In the genomic region with DNA sequence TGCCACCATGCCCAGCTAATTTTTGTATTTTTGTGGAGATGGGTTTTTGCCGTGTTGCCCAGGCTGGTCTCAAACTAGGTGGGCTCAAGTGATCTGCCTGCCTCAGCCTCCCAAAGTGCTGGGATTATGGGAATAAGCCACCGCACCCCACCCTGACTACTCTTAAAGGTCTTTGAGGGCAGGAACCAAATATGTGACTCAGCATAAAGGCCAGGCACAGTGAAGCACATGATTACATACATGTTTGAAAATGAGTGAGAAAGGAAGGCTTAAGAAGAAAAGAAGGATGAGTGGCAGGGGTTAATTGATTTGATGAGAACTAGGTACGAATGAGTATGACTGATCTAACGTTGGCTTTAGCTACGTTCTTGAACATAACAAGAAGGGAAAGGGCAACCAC, we compare ENCODE assay signal across 36 cellular contexts. TPM values are rescaled to one million over a fixed set of nuclear protein-coding genes. Genes with fewer than 3 reads are reported as not detected.
"Had no signal": no experiment of that assay in that cellular context is flagged by ENCODE, and none has a peak within 500 bp of the region (broad histone marks: within the 10 kb centered on the region; RNA-seq: fewer than 3 reads in every experiment).

No MANE protein-coding gene starts in this region.

- DNase-seq: naive B cell; naive thymus-derived CD8-positive, alpha-beta T cell; nephron progenitor cell; nucleus accumbens; ovary; posterior cingulate gyrus; psoas muscle; right cardiac atrium; spleen; stimulated activated CD4-positive, alpha-beta T cell treated with anti-CD3 and anti-CD28 coated beads, Interleukin-12 subunit alpha, Interleukin-12 subunit beta, amount 100 ng/mL, for 4 hours; stimulated activated CD4-positive, alpha-beta T cell treated with anti-CD3 and anti-CD28 coated beads, Interleukin-1b, Interleukin-23, amount 100 ng/mL, for 48 hours; stimulated activated CD4-positive, alpha-beta T cell treated with anti-CD3 and anti-CD28 coated beads, Interleukin-4, amount 100 ng/mL, for 24 hours; stimulated activated CD8-positive, alpha-beta memory T cell treated with anti-CD3 and anti-CD28 coated beads, Interleukin-4, amount 100 ng/mL, for 48 hours; stimulated activated naive CD4-positive, alpha-beta T cell; stimulated activated naive CD8-positive, alpha-beta T cell treated with anti-CD3 and anti-CD28 coated beads, Interleukin-15, amount 100 ng/mL, for 72 hours; stimulated activated naive CD8-positive, alpha-beta T cell treated with anti-CD3 and anti-CD28 coated beads, Interleukin-15, Interleukin-2, amounts not matched to agents 100 U/mL and 50 U/mL, for 24 hours; substantia nigra; testis; tibial artery; transverse colon; upper lobe of right lung; uterus had no signal

- H3K4me1 Mint-ChIP-seq: neural crest cell; stimulated activated memory B cell treated with anti-CD40 and anti-IgM and Interleukin-4, amounts not matched to agents 10 μg/mL and 1 μg/mL and 100 μg/mL, for 72 hours had no signal

- H2AFZ ChIP-seq: parathyroid adenoma had no signal

- H3K4me2 ChIP-seq: smooth muscle cell had no signal

- H3K9ac ChIP-seq: parathyroid adenoma had no signal

- H3K4me3 Mint-ChIP-seq: naive B cell; naive thymus-derived CD8-positive, alpha-beta T cell; natural killer cell treated with Interleukin-12 subunit alpha and Interleukin-12 subunit beta and Interleukin-15 and Interleukin-18, amount 100 ng/mL, for 72 hours; nephron progenitor cell; neural crest cell; stimulated activated memory B cell treated with anti-CD40 and anti-IgM and Interleukin-4, amounts not matched to agents 10 μg/mL and 1 μg/mL and 100 μg/mL, for 72 hours; stimulated activated naive CD8-positive, alpha-beta T cell treated with anti-CD3 and anti-CD28 coated beads, Interleukin-15, amount 100 ng/mL, for 72 hours; type B pancreatic cell had no signal

- H3K36me3 ChIP-seq: neutrophil, ovary, spleen, suprapubic skin, tibial artery, transverse colon, upper lobe of right lung, uterus had no signal

- H3K27ac Mint-ChIP-seq: naive B cell; naive thymus-derived CD8-positive, alpha-beta T cell; natural killer cell treated with Interleukin-12 subunit alpha and Interleukin-12 subunit beta and Interleukin-15 and Interleukin-18, amount 100 ng/mL, for 72 hours; nephron progenitor cell; progenitor cell of endocrine pancreas; stimulated activated memory B cell treated with anti-CD40 and anti-IgM and Interleukin-4, amounts not matched to agents 10 μg/mL and 1 μg/mL and 100 μg/mL, for 72 hours; stimulated activated naive CD8-positive, alpha-beta T cell treated with anti-CD3 and anti-CD28 coated beads, Interleukin-15, amount 100 ng/mL, for 72 hours; type B pancreatic cell had no signal

- H3K9me3 Mint-ChIP-seq: naive thymus-derived CD8-positive, alpha-beta T cell; natural killer cell treated with Interleukin-12 subunit alpha and Interleukin-12 subunit beta and Interleukin-15 and Interleukin-18, amount 100 ng/mL, for 72 hours; nephron progenitor cell; neural crest cell; stimulated activated memory B cell treated with anti-CD40 and anti-IgM and Interleukin-4, amounts not matched to agents 10 μg/mL and 1 μg/mL and 100 μg/mL, for 72 hours; stimulated activated naive CD8-positive, alpha-beta T cell treated with anti-CD3 and anti-CD28 coated beads, Interleukin-15, amount 100 ng/mL, for 72 hours; type B pancreatic cell had no signal

- H3K9me3 ChIP-seq: neutrophil, ovary, psoas muscle, spleen, suprapubic skin, testis, tibial artery, transverse colon, upper lobe of right lung, uterus had no signal

- H3K4me3 ChIP-seq: ovary, psoas muscle, skin epidermis, smooth muscle cell, spleen, suprapubic skin, testis, tibial artery, transverse colon, upper lobe of right lung, uterus had no signal

- ATAC-seq: naive thymus-derived CD8-positive, alpha-beta T cell; natural killer cell treated with Interleukin-12 subunit alpha and Interleukin-12 subunit beta and Interleukin-15 and Interleukin-18, amount 100 ng/mL, for 72 hours; psoas muscle; right cardiac atrium; sciatic nerve; stimulated activated memory B cell treated with anti-CD40 and anti-IgM and Interleukin-4, amounts not matched to agents 10 μg/mL and 1 μg/mL and 100 μg/mL, for 72 hours; stimulated activated naive CD8-positive, alpha-beta T cell treated with anti-CD3 and anti-CD28 coated beads, Interleukin-15, amount 100 ng/mL, for 72 hours; stimulated activated naive CD8-positive, alpha-beta T cell treated with anti-CD3 and anti-CD28 coated beads, Interleukin-15, Interleukin-2, amounts not matched to agents 100 U/mL and 50 U/mL, for 24 hours; upper lobe of right lung had no signal

- H3K27ac ChIP-seq: neutrophil, ovary, parathyroid adenoma, psoas muscle, skin epidermis, spleen, suprapubic skin, testis, tibial artery, transverse colon, upper lobe of right lung, uterus had no signal

- H3K27me3 ChIP-seq: ovary, testis, uterus had no signal

- H3K4me1 ChIP-seq: parathyroid adenoma, psoas muscle, suprapubic skin, testis, tibial artery, transverse colon, upper lobe of right lung, uterus had no signal

- H3K79me2 ChIP-seq: parathyroid adenoma had no signal

- H3K36me3 Mint-ChIP-seq: naive B cell; naive thymus-derived CD8-positive, alpha-beta T cell; natural killer cell treated with Interleukin-12 subunit alpha and Interleukin-12 subunit beta and Interleukin-15 and Interleukin-18, amount 100 ng/mL, for 72 hours; stimulated activated memory B cell treated with anti-CD40 and anti-IgM and Interleukin-4, amounts not matched to agents 10 μg/mL and 1 μg/mL and 100 μg/mL, for 72 hours; type B pancreatic cell had no signal

RNA-seq across cellular contexts. Expression of gene RESP18, which starts 6.9 kb away (rescaled TPM):
- total RNA-seq: naive thymus-derived CD8-positive, alpha-beta T cell; natural killer cell treated with Interleukin-12 subunit alpha and Interleukin-12 subunit beta and Interleukin-15 and Interleukin-18, amount 100 ng/mL, for 72 hours; neural crest cell; omental fat pad; ovary; progenitor cell of endocrine pancreas; psoas muscle; renal cortical epithelial cell; right cardiac atrium; sciatic nerve; smooth muscle cell; suprapubic skin; transverse colon; upper lobe of right lung; urinary bladder; uterus had no signal
- polyA plus RNA-seq: naive thymus-derived CD8-positive, alpha-beta T cell; ovary; psoas muscle; right cardiac atrium; smooth muscle cell; spleen; urinary bladder had no signal

RNA-seq across cellular contexts. Expression of gene PTPRN, which starts 16.5 kb away (rescaled TPM):
- total RNA-seq: naive thymus-derived CD8-positive, alpha-beta T cell; natural killer cell treated with Interleukin-12 subunit alpha and Interleukin-12 subunit beta and Interleukin-15 and Interleukin-18, amount 100 ng/mL, for 72 hours; spleen; suprapubic skin; upper lobe of right lung had no signal
